ENCODE assay signal across 13 cellular contexts in genomic region chr5:124621279-124621678, GRCh38.
DNase-seq lines count a peak whose midpoint lies in the region; ATAC-seq and TF ChIP-seq lines count a peak whose summit lies in the region.
"Had no signal": no experiment of that assay in that cellular context is flagged by ENCODE, and none has a peak within 500 bp of the region (broad histone marks: within the 10 kb centered on the region; RNA-seq: fewer than 3 reads in every experiment).

No MANE protein-coding gene starts in this region.

- POLR2A ChIA-PET in HEK293 (lab: Yijun Ruan, JAX) (no interaction called here), Panc1 (lab: Charles Lee) (no interaction called here)

- CTCF ChIA-PET in HEK293 (lab: Yijun Ruan, JAX) (no interaction called here), Panc1 (lab: Charles Lee) (no interaction called here)

- ATAC-seq in Panc1 (peak; percentile 58; the same call in 1 of the 2 replicates), body of pancreas (no peak), HG02938 (IDR thresholded peaks at IDR 0.05; ENCODE audit: unreplicated experiment) (no peak)
- ATAC-seq: A549; CD8-positive, alpha-beta T cell; HCT116 had no signal

- intact Hi-C loops in Panc1 (cut with micrococcal nuclease; ENCODE audit: unreplicated experiment) (no loop called here), body of pancreas (cut with DNase I) (no loop called here)

- DNase-seq in Panc1 (ENCODE audit: low read depth, low spot score) (no peak), substantia nigra (lab: John Stamatoyannopoulos, UW) (no peak), NAMALWA (ENCODE audit: low spot score) (no peak), body of pancreas (no peak)
- DNase-seq: CD8-positive, alpha-beta T cell; COR-L47; DND-41; GDM1 had no signal

- H3K4me3 ChIP-seq in HEK293 (ENCODE audit: low read depth, low read length) (no peak overlapping the region), Panc1 (ENCODE audit: low read depth in 2 of 2, low read length in 2 of 2) (no peak overlapping the region), body of pancreas (no peak overlapping the region)
- H3K4me3 ChIP-seq: A549 had no signal

- no peak for TF ChIP-seq CTCF in HEK293 (tag by site-specific recombination; IDR thresholded peaks at IDR 0.05)
- no peak for TF ChIP-seq CTCF in Panc1 (IDR thresholded peaks at IDR 0.05)
- no peak for TF ChIP-seq CTCF in body of pancreas (IDR thresholded peaks at IDR 0.05)

- H3K27me3 ChIP-seq in Panc1 (ENCODE audit: control insufficient read depth, insufficient read depth, low read length): no peaks in the 10 kb centered on the region
- no peaks in the 10 kb centered on the region for H3K27me3 ChIP-seq in layer of hippocampus (ENCODE audit: control insufficient read depth, insufficient read depth, low read length)
- no peaks in the 10 kb centered on the region for H3K27me3 ChIP-seq in body of pancreas

- H3K27ac ChIP-seq in HEK293 (ENCODE audit: extremely low read depth, low read depth, low read length) (no peak overlapping the region), Panc1 (ENCODE audit: low read length) (peak overlapping the region; percentile 67; the same call in 1 of the 2 replicates), layer of hippocampus (ENCODE audit: low read depth, low read length) (peak overlapping the region; percentile 40), substantia nigra (ENCODE audit: low read depth, low read length, poor library complexity, severe bottlenecking) (peak overlapping the region; percentile 43), body of pancreas (no peak overlapping the region)
- H3K27ac ChIP-seq: A549 had no signal

- H3K36me3 ChIP-seq in HEK293 (ENCODE audit: control insufficient read depth in 2 of 2, insufficient read depth in 1 of 2, low read length in 2 of 2) (no peaks in the 10 kb centered on the region), Panc1 (ENCODE audit: control insufficient read depth, insufficient read depth, low read length) (no peaks in the 10 kb centered on the region), body of pancreas (replicated peaks in 1 of 2; ENCODE audit: insufficient read depth in 1 of 2, low read depth in 2 of 2) (no peaks in the 10 kb centered on the region)

- H3K9me3 ChIP-seq in HEK293 (ENCODE audit: control insufficient read depth, insufficient read depth, low read depth, low read length): no peaks in the 10 kb centered on the region
- H3K9me3 ChIP-seq in Panc1 (ENCODE audit: control insufficient read depth, insufficient read depth, low read depth, low read length): peaks cover 4% of the 10 kb centered on the region; the same call in 1 of the 2 replicates
- H3K9me3 ChIP-seq in body of pancreas: no peaks in the 10 kb centered on the region
- H3K9me3 ChIP-seq: A549 had no signal

- TF ChIP-seq POLR2A in body of pancreas (IDR thresholded peaks at IDR 0.05): no peak

- WGBS in body of pancreas, 2 donors: 79 to 83% methylated on average over 5 of the region's 5 CpGs

- in situ Hi-C loops in Panc1 (cut with HindIII; ENCODE audit: low pct_unique_long_range_greater_than_20kb, low sequenced_read_pairs): no loop called here

- H3K4me1 ChIP-seq in HEK293 (ENCODE audit: control insufficient read depth, insufficient read depth, low read length): no peaks in the 10 kb centered on the region; the same call in 1 of the 2 replicates
- H3K4me1 ChIP-seq in Panc1 (ENCODE audit: control insufficient read depth, insufficient read depth, low read length): peaks cover 6% of the 10 kb centered on the region; the same call in 1 of the 2 replicates
- H3K4me1 ChIP-seq in body of pancreas: peaks cover 1% of the 10 kb centered on the region
- H3K4me1 ChIP-seq: A549 had no signal

- no TSS peak for BruUV-seq in Panc1 (replicated peaks; lab: Mats Ljungman, UMichigan)

TF ChIP-seq in HEK293, 187 proteins besides CTCF, POLR2A, EP300 and RAD21 (continues in another document):
- TF ChIP-seq ZNF704 (tag by site-specific recombination; IDR thresholded peaks at IDR 0.05): no peak
- TF ChIP-seq, protein P1, sequence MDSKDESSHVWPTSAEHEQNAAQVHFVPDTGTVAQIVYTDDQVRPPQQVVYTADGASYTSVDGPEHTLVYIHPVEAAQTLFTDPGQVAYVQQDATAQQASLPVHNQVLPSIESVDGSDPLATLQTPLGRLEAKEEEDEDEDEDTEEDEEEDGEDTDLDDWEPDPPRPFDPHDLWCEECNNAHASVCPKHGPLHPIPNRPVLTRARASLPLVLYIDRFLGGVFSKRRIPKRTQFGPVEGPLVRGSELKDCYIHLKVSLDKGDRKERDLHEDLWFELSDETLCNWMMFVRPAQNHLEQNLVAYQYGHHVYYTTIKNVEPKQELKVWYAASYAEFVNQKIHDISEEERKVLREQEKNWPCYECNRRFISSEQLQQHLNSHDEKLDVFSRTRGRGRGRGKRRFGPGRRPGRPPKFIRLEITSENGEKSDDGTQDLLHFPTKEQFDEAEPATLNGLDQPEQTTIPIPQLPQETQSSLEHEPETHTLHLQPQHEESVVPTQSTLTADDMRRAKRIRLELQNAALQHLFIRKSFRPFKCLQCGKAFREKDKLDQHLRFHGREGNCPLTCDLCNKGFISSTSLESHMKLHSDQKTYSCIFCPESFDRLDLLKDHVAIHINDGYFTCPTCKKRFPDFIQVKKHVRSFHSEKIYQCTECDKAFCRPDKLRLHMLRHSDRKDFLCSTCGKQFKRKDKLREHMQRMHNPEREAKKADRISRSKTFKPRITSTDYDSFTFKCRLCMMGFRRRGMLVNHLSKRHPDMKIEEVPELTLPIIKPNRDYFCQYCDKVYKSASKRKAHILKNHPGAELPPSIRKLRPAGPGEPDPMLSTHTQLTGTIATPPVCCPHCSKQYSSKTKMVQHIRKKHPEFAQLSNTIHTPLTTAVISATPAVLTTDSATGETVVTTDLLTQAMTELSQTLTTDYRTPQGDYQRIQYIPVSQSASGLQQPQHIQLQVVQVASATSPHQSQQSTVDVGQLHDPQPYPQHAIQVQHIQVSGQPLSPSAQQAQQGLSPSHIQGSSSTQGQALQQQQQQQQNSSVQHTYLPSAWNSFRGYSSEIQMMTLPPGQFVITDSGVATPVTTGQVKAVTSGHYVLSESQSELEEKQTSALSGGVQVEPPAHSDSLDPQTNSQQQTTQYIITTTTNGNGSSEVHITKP (tag by site-specific recombination; IDR thresholded peaks at IDR 0.05): no peak
- no peak for TF ChIP-seq ZNF510 (tag by site-specific recombination; IDR thresholded peaks at IDR 0.05; ENCODE audit: insufficient replicate concordance)
- 0 out of 2 replicates have a peak, but pooled peaks have one; percentile 11 for TF ChIP-seq PRDM1 (tag by site-specific recombination; IDR thresholded peaks at IDR 0.05)
- TF ChIP-seq ZNF449 (tag by site-specific recombination; IDR thresholded peaks at IDR 0.05): no peak
- no peak for TF ChIP-seq ZNF501 (tag by site-specific recombination; IDR thresholded peaks at IDR 0.05)
- TF ChIP-seq, protein P2, sequence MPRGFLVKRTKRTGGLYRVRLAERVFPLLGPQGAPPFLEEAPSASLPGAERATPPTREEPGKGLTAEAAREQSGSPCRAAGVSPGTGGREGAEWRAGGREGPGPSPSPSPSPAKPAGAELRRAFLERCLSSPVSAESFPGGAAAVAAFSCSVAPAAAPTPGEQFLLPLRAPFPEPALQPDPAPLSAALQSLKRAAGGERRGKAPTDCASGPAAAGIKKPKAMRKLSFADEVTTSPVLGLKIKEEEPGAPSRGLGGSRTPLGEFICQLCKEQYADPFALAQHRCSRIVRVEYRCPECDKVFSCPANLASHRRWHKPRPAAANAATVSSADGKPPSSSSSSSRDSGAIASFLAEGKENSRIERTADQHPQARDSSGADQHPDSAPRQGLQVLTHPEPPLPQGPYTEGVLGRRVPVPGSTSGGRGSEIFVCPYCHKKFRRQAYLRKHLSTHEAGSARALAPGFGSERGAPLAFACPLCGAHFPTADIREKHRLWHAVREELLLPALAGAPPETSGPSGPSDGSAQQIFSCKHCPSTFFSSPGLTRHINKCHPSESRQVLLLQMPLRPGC (tag by site-specific recombination; IDR thresholded peaks at IDR 0.05): no peak
- no peak for TF ChIP-seq ZNF174 (tag by site-specific recombination; IDR thresholded peaks at IDR 0.05)
- TF ChIP-seq ELK4 (IDR thresholded peaks at IDR 0.05; ENCODE audit: borderline replicate concordance, low read depth, low read length): no peak
- no peak for TF ChIP-seq ZNF580 (tag by site-specific recombination; IDR thresholded peaks at IDR 0.05)
- TF ChIP-seq IKZF3 (tag by site-specific recombination; IDR thresholded peaks at IDR 0.05): peak; percentile 58; the same call in 1 of the 2 replicates

Comparison
In these comparisons a context has a peak if more than half of its experiments do, and no peak if none do; other contexts are left out.
1. H3K27ac ChIP-seq: peak in Panc1 (single experiment), layer of hippocampus (single experiment) and substantia nigra (single experiment); none in HEK293 (single experiment) and body of pancreas (0 of 4).